Comparison of ENCODE assay signal across 10 cellular contexts in genomic region chr11:11391796-11392195, GRCh38. TPM values are rescaled to one million over a fixed set of nuclear protein-coding genes. Genes with fewer than 3 reads are reported as not detected.
DNase-seq lines count a peak whose midpoint lies in the region; ATAC-seq, FAIRE-seq and TF ChIP-seq lines count a peak whose summit lies in the region.
"Had no signal": no experiment of that assay in that cellular context is flagged by ENCODE, and none has a peak within 500 bp of the region (broad histone marks: within the 10 kb centered on the region; RNA-seq: fewer than 3 reads in every experiment).

No MANE protein-coding gene starts in this region.

- H3K4me3 ChIP-seq in pancreas (no peak overlapping the region), dorsolateral prefrontal cortex (no peak overlapping the region)

- intact Hi-C loops in pancreas (cut with DNase I) (no loop called here), dorsolateral prefrontal cortex (cut with DNase I) (no loop called here)

- H3K36me3 ChIP-seq in pancreas: no peaks in the 10 kb centered on the region

- WGBS in pancreas, 2 donors: 81% methylated on average over 8 of the region's 8 CpGs

- FAIRE-seq in pancreas (lab: Jason Lieb, UNC): no peak

- no peak overlapping the region for H3K27ac ChIP-seq in epithelial cell of prostate
- H3K27ac ChIP-seq in pancreas: no peak overlapping the region
- H3K27ac ChIP-seq in dorsolateral prefrontal cortex: peak overlapping the region in 1 of 59 donors; percentile 6

- no peaks in the 10 kb centered on the region for H3K9me3 ChIP-seq in pancreas

- TF ChIP-seq CTCF in pancreas (IDR thresholded peaks at IDR 0.05) (no peak), dorsolateral prefrontal cortex (IDR thresholded peaks at IDR 0.05 in 54 of 56, conservative IDR thresholded peaks at IDR 0.05 in 2 of 56; ENCODE audit: low read depth in 1 of 56, partially characterized antibody in 56 of 56) (no peak)

- peak in 3 of 4 donors; percentile 50 to 66 (median 66) for ATAC-seq in pancreas
- no peak for ATAC-seq in HG03135 (IDR thresholded peaks at IDR 0.05; ENCODE audit: unreplicated experiment)

- H3K27me3 ChIP-seq in pancreas: no peaks in the 10 kb centered on the region
- H3K27me3 ChIP-seq in dorsolateral prefrontal cortex: no peaks in the 10 kb centered on the region

- no peaks in the 10 kb centered on the region for H3K4me1 ChIP-seq in pancreas

- DNase-seq in DMS53 (lab: John Stamatoyannopoulos, UW) (peak; percentile 67), NCI-H69 (lab: John Stamatoyannopoulos, UW) (peak; percentile 28), epithelial cell of prostate (ENCODE audit: low read depth, low spot score) (peak; percentile 31), pancreas (no peak), NCI-H146 treated with DMSO at 0.1 percent for 48 hours (lab: John Stamatoyannopoulos, UW; ENCODE audit: unreplicated experiment) (no peak), dorsolateral prefrontal cortex (no peak), NCI-H1436 treated with DMSO at 0.1 percent for 48 hours (lab: John Stamatoyannopoulos, UW) (no peak)
- DNase-seq: GDM1, NCI-H2107 had no signal

RNA-seq across cellular contexts. Expression of gene CSNK2A3, which starts 38.7 kb away (rescaled TPM):
- total RNA-seq in pancreas (1 to 10 TPM in 1 of 6 donors, under 1 TPM in 5; 0.42 to 1.1 (median 0.58) TPM), dorsolateral prefrontal cortex (1 to 10 TPM; 1.4 to 9.6 (median 4.7) TPM)
- under 1 TPM in 1 of 2 donors, not detected in 1; 0.19 TPM for polyA plus RNA-seq in pancreas

Comparison
In these comparisons a context has a peak if more than half of its experiments do, and no peak if none do; other contexts are left out.
1. DNase-seq: peak in DMS53 (single experiment), NCI-H69 (single experiment) and epithelial cell of prostate (single experiment); none in pancreas (0 of 6), NCI-H146 treated with DMSO at 0.1 percent for 48 hours (single experiment), dorsolateral prefrontal cortex (0 of 10) and NCI-H1436 treated with DMSO at 0.1 percent for 48 hours (single experiment).